ENCODE assay signal across 8 cellular contexts in the genomic region with DNA sequence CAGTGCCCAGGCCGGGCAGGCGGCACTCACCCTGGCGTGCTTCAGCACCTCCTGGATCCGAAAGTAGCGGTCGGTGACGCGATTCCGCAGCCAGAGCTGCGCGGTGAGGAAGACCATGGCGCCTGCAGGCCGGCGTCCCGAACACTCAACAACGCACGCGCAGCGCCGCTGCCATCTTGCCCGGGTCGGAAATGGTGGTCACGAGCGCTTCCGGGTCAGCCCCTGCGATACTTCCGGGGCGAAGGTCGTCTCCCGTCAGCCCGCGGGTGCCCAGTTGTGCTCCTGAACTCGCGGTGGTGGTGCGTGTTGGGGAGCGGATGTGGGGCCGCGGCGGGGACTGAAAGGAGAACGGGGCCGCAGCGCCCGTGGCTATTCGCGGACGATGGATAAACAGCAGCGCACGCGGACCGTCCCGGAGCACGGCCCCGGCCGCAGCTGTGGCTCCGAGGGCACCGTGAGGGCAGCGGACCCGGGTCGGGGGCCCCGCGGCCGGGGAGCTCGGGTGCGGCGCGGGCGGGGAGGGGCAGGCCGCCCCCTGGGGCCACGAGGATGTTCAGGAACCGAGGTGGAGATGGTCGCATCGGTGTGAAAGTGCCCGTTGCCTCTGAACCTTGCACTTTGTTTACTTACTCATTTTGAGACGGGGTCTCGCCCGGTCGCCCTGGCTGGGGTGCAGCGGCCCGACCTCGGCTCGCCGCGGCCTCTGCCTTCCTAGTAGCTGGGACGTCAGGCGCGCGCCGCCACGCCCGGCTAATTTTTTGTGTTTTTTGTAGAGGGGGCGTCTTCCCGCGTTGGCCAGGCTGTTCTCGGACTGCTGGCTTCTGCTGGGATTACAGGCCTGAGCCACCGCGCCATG. TPM values are rescaled to one million over a fixed set of nuclear protein-coding genes. Genes with fewer than 3 reads are reported as not detected.
A peak's percentile ranks its signal among the peaks of the same experiment; 100 is the strongest.
DNase-seq lines count a peak whose midpoint lies in the region; ATAC-seq and TF ChIP-seq lines count a peak whose summit lies in the region.

Gene MRPL20 (minus strand): TSS at position 193 of the 856 bp plus-strand sequence. CDS start 76 bp downstream, at position 117.

- POLR2A ChIA-PET in activated naive CD8-positive, alpha-beta T cell treated with anti-CD3 and anti-CD28 coated beads, Interleukin-2, amount 10 ng/mL, durations not matched to agents 7 days and 5 days (lab: Charles Lee): interaction anchor here (0.9 to 4.5 kb wide), 14 partner anchors 9 to 208 kb away, joined by 3 to 32 read pairs (median 4); partner anchors contain the start of genes ANKRD65, AURKAIP1, CCNL2 and MIB2

- H3K4me3 ChIP-seq in SU-DHL-6 (ENCODE audit: insufficient read depth, low read length, poor library complexity, severe bottlenecking): peak within 1 kb of the TSS; percentile 97
- peak within 1 kb of the TSS; percentile 92 for H3K4me3 ChIP-seq in parathyroid adenoma (ENCODE audit: low read depth, low read length)
- H3K4me3 ChIP-seq in tibial artery: peak within 1 kb of the TSS; percentile 84 to 98

- H3F3A ChIP-seq in SU-DHL-6 (ENCODE audit: insufficient read depth): peaks cover 16% of the 10 kb centered on the region

- 0 out of 2 replicates have a peak, but pooled peaks cover 7% of the 10 kb centered on the region for H4K20me1 ChIP-seq in SU-DHL-6 (ENCODE audit: low read depth, low read length)

- H3K4me2 ChIP-seq in SU-DHL-6 (ENCODE audit: low read depth, low read length, poor library complexity, severe bottlenecking) (peak within 1 kb of the TSS; percentile 91), parathyroid adenoma (ENCODE audit: low read length) (peak within 1 kb of the TSS; percentile 79)

- H3K27ac ChIP-seq in SU-DHL-6 (ENCODE audit: low read depth, low read length): peak within 1 kb of the TSS; percentile 54
- peak within 1 kb of the TSS; percentile 77 for H3K27ac ChIP-seq in parathyroid adenoma
- peak within 1 kb of the TSS; percentile 81 to 91 for H3K27ac ChIP-seq in tibial artery

- H3K4me3 Mint-ChIP-seq in activated naive CD8-positive, alpha-beta T cell treated with anti-CD3 and anti-CD28 coated beads, Interleukin-2, amount 10 ng/mL, durations not matched to agents 7 days and 5 days: peak within 1 kb of the TSS; percentile 93

- intact Hi-C loops in Right ventricle myocardium superior (cut with DNase I) (no loop called here), tibial artery (cut with DNase I; ENCODE audit: low total_unique reads) (no loop called here)

- peaks cover 13% of the 10 kb centered on the region for H3K36me3 Mint-ChIP-seq in activated naive CD8-positive, alpha-beta T cell treated with anti-CD3 and anti-CD28 coated beads, Interleukin-2, amount 10 ng/mL, durations not matched to agents 7 days and 5 days

- H3K4me1 Mint-ChIP-seq in activated naive CD8-positive, alpha-beta T cell treated with anti-CD3 and anti-CD28 coated beads, Interleukin-2, amount 10 ng/mL, durations not matched to agents 7 days and 5 days: peaks cover 23% of the 10 kb centered on the region

- H3K9me3 ChIP-seq in SU-DHL-6 (ENCODE audit: insufficient read depth, low read length) (no peaks in the 10 kb centered on the region), parathyroid adenoma (ENCODE audit: control insufficient read depth, low read length) (no peaks in the 10 kb centered on the region), tibial artery (no peaks in the 10 kb centered on the region)

- peaks cover 44% of the 10 kb centered on the region for H3K79me2 ChIP-seq in SU-DHL-6 (ENCODE audit: insufficient read depth, low read length)
- peaks cover 3% of the 10 kb centered on the region for H3K79me2 ChIP-seq in parathyroid adenoma

- peak within 1 kb of the TSS; percentile 95 for H3K27ac Mint-ChIP-seq in activated naive CD8-positive, alpha-beta T cell treated with anti-CD3 and anti-CD28 coated beads, Interleukin-2, amount 10 ng/mL, durations not matched to agents 7 days and 5 days

- DNase-seq in NCI-H1417 (lab: John Stamatoyannopoulos, UW): peak; percentile 91 to 95 (median 93)
- peak; percentile 95 for DNase-seq in activated naive CD8-positive, alpha-beta T cell treated with anti-CD3 and anti-CD28 coated beads, Interleukin-2, amount 10 ng/mL, durations not matched to agents 7 days and 5 days
- DNase-seq in Right ventricle myocardium superior: peak; percentile 98
- peak; percentile 94 to 96 for DNase-seq in tibial artery

- 0 out of 3 replicates have a peak, but pooled peaks have one; percentile 22 for TF ChIP-seq CTCF in GM12872 (IDR thresholded peaks at IDR 0.05; ENCODE audit: insufficient read depth, low read depth, low read length)
- no peak for TF ChIP-seq CTCF in SU-DHL-6 (IDR thresholded peaks at IDR 0.05; ENCODE audit: insufficient read depth, low read length, poor library complexity, severe bottlenecking)
- TF ChIP-seq CTCF in parathyroid adenoma (IDR thresholded peaks at IDR 0.05): no peak
- TF ChIP-seq CTCF in tibial artery (IDR thresholded peaks at IDR 0.05): no peak

- peaks cover 3% of the 10 kb centered on the region for H3K4me1 ChIP-seq in parathyroid adenoma
- peaks cover 0 to 39% (median 29%) of the 10 kb centered on the region in 4 donors for H3K4me1 ChIP-seq in tibial artery

- peak within 1 kb of the TSS; percentile 89 for H2AFZ ChIP-seq in SU-DHL-6 (ENCODE audit: low read depth, low read length, severe bottlenecking)
- peak within 1 kb of the TSS; percentile 79 for H2AFZ ChIP-seq in parathyroid adenoma

- H3K36me3 ChIP-seq in SU-DHL-6 (ENCODE audit: low read length) (peaks cover 11% of the 10 kb centered on the region; the same call in 1 of the 2 replicates), parathyroid adenoma (ENCODE audit: control insufficient read depth, insufficient read depth, low read length) (no peaks in the 10 kb centered on the region), tibial artery (peaks cover 27 to 34% (median 31%) of the 10 kb centered on the region in 3 donors)

- ATAC-seq in HG02759 (IDR thresholded peaks at IDR 0.05; ENCODE audit: unreplicated experiment): peak; percentile 91
- peak; percentile 94 for ATAC-seq in activated naive CD8-positive, alpha-beta T cell treated with anti-CD3 and anti-CD28 coated beads, Interleukin-2, amount 10 ng/mL, durations not matched to agents 7 days and 5 days (ENCODE audit: low read depth)
- peak; percentile 98 for ATAC-seq in Right ventricle myocardium superior (ENCODE audit: poor library complexity)

- H3K9me2 ChIP-seq in SU-DHL-6 (replicated peaks; ENCODE audit: insufficient read depth, low read length): no peaks in the 10 kb centered on the region

- no peaks in the 10 kb centered on the region for H3K27me3 Mint-ChIP-seq in activated naive CD8-positive, alpha-beta T cell treated with anti-CD3 and anti-CD28 coated beads, Interleukin-2, amount 10 ng/mL, durations not matched to agents 7 days and 5 days

- H3K27me3 ChIP-seq in SU-DHL-6 (ENCODE audit: low read length): no peaks in the 10 kb centered on the region
- H3K27me3 ChIP-seq in parathyroid adenoma (ENCODE audit: control insufficient read depth, insufficient read depth, low read length): no peaks in the 10 kb centered on the region
- H3K27me3 ChIP-seq in tibial artery: no peaks in the 10 kb centered on the region

- no peaks in the 10 kb centered on the region for H3K9me3 Mint-ChIP-seq in activated naive CD8-positive, alpha-beta T cell treated with anti-CD3 and anti-CD28 coated beads, Interleukin-2, amount 10 ng/mL, durations not matched to agents 7 days and 5 days

- H3K9ac ChIP-seq in SU-DHL-6 (ENCODE audit: low read length) (peak within 1 kb of the TSS; percentile 99), parathyroid adenoma (no peak within 1 kb of the TSS)

RNA-seq across cellular contexts. Expression of gene MRPL20, which starts in this region (rescaled TPM):
- 100 to 1,000 TPM in 1 of 2 experiments, 10 to 100 TPM in 1; 98.6 to 101 TPM for total RNA-seq in activated naive CD8-positive, alpha-beta T cell treated with anti-CD3 and anti-CD28 coated beads, Interleukin-2, amount 10 ng/mL, durations not matched to agents 7 days and 5 days
- 144 TPM for total RNA-seq in Right ventricle myocardium superior

Comparison
In these comparisons a context has a peak if more than half of its experiments do, and no peak if none do; other contexts are left out.
1. Peak in every context shown above with its lines: DNase-seq, ATAC-seq, H3K4me3 ChIP-seq and H3K27ac ChIP-seq.